ENCODE assay signal across 8 cellular contexts in genomic region chr5:88883059-88883565, GRCh38. TPM values are rescaled to one million over a fixed set of nuclear protein-coding genes. Genes with fewer than 3 reads are reported as not detected.
DNase-seq lines count a peak whose midpoint lies in the region; ATAC-seq and TF ChIP-seq lines count a peak whose summit lies in the region.

MEF2C (minus strand) TSS chr5:88883184; CDS start chr5:88823788, 59,396 bp downstream.

- peak in 1 of 3 donors; percentile 6 for DNase-seq in CD4-positive, CD25-positive, alpha-beta regulatory T cell
- DNase-seq in RPMI8226 (peak; percentile 91), caudate nucleus (lab: John Stamatoyannopoulos, UW) (peak in 57 of 61 donors; percentile 9 to 92 (median 68)), iPS-NIHi7 (ENCODE audit: extremely low spot score) (peak; percentile 58), sigmoid colon (peak; percentile 88)
- DNase-seq in stimulated activated CD4-positive, alpha-beta T cell treated with anti-CD3 and anti-CD28 coated beads, Interleukin-4, amount 100 ng/mL, for 1 hour = no peak

- TF ChIP-seq EP300 in sigmoid colon (IDR thresholded peaks at IDR 0.05) = no peak

- H3K27ac ChIP-seq in CD4-positive, CD25-positive, alpha-beta regulatory T cell (ENCODE audit: insufficient read depth, low read length, poor library complexity, severe bottlenecking) = no peak within 1 kb of the TSS
- H3K27ac ChIP-seq in HUES64 (ENCODE audit: low read depth, low read length) = no peak within 1 kb of the TSS
- H3K27ac ChIP-seq in caudate nucleus (ENCODE audit: low read depth, low read length) = peak within 1 kb of the TSS; percentile 83
- peak within 1 kb of the TSS; percentile 87 to 93 (median 88) for H3K27ac ChIP-seq in sigmoid colon

- H3K27me3 ChIP-seq in CD4-positive, CD25-positive, alpha-beta regulatory T cell (ENCODE audit: control insufficient read depth, insufficient read depth, low read length) = peaks cover 25% of the 10 kb centered on the region
- H3K27me3 ChIP-seq in HUES64 (ENCODE audit: insufficient read depth, low read length) = peaks cover 78% of the 10 kb centered on the region
- H3K27me3 ChIP-seq in sigmoid colon = no peaks in the 10 kb centered on the region

- peak; percentile 26 to 39 for ATAC-seq in CD4-positive, CD25-positive, alpha-beta regulatory T cell (ENCODE audit: low read depth in 2 of 2)
- ATAC-seq in GM19324 (IDR thresholded peaks at IDR 0.05; ENCODE audit: low FRiP score, unreplicated experiment) = peak; percentile 37

- peak; percentile 38 to 80 for TF ChIP-seq POLR2A in sigmoid colon (IDR thresholded peaks at IDR 0.05)

- peaks cover 0 to 21% (median 16%) of the 10 kb centered on the region in 4 donors for H3K4me1 Mint-ChIP-seq in CD4-positive, CD25-positive, alpha-beta regulatory T cell

- H3K27ac Mint-ChIP-seq in CD4-positive, CD25-positive, alpha-beta regulatory T cell = no peak within 1 kb of the TSS

- no peak for TF ChIP-seq CTCF in sigmoid colon (IDR thresholded peaks at IDR 0.05)

- peaks cover 14% of the 10 kb centered on the region for H3K4me1 ChIP-seq in CD4-positive, CD25-positive, alpha-beta regulatory T cell (ENCODE audit: control insufficient read depth, insufficient read depth, low read length, poor library complexity, severe bottlenecking)
- peaks cover 8% of the 10 kb centered on the region for H3K4me1 ChIP-seq in HUES64 (ENCODE audit: insufficient read depth, low read length)
- peaks cover 0 to 67% (median 43%) of the 10 kb centered on the region in 4 donors for H3K4me1 ChIP-seq in sigmoid colon

- H3K9ac ChIP-seq in HUES64 (ENCODE audit: low read depth, low read length) = peak within 1 kb of the TSS; percentile 61

- no peaks in the 10 kb centered on the region for H3K9me3 ChIP-seq in CD4-positive, CD25-positive, alpha-beta regulatory T cell (ENCODE audit: control insufficient read depth in 2 of 2, low read length in 2 of 2)
- H3K9me3 ChIP-seq in HUES64 (ENCODE audit: insufficient read depth, low read depth, low read length) (no peaks in the 10 kb centered on the region), sigmoid colon (no peaks in the 10 kb centered on the region)

- H3K36me3 ChIP-seq in CD4-positive, CD25-positive, alpha-beta regulatory T cell (ENCODE audit: control insufficient read depth, insufficient read depth, low read length) = no peaks in the 10 kb centered on the region
- H3K36me3 ChIP-seq in HUES64 (ENCODE audit: insufficient read depth, low read length) (no peaks in the 10 kb centered on the region), sigmoid colon (no peaks in the 10 kb centered on the region)

- peak within 1 kb of the TSS; percentile 35 for H3K4me3 ChIP-seq in CD4-positive, CD25-positive, alpha-beta regulatory T cell (ENCODE audit: low read depth, low read length)
- H3K4me3 ChIP-seq in HUES64 (ENCODE audit: low read length) (peak within 1 kb of the TSS; percentile 72), sigmoid colon (peak within 1 kb of the TSS; percentile 57 to 65 (median 60))

- intact Hi-C loops in sigmoid colon (cut with DNase I) = loop anchor here (2.0 to 10.0 kb wide), 3 partner anchors 46 to 1642 kb away; partner anchors contain the start of gene LYSMD3

- H3K36me3 Mint-ChIP-seq in CD4-positive, CD25-positive, alpha-beta regulatory T cell = no peaks in the 10 kb centered on the region

- peak within 1 kb of the TSS; percentile 71 to 89 (median 82) for H3K4me3 Mint-ChIP-seq in CD4-positive, CD25-positive, alpha-beta regulatory T cell

- H3K9me3 Mint-ChIP-seq in CD4-positive, CD25-positive, alpha-beta regulatory T cell = peaks cover 0 to 1% (median 0%) of the 10 kb centered on the region in 7 donors

- under 1% methylated on average over 39 of the region's 41 CpGs for WGBS in HUES64
- WGBS in sigmoid colon, 2 donors = 0% methylated on average over 41 of the region's 41 CpGs

- peaks cover 63% of the 10 kb centered on the region for H3K27me3 Mint-ChIP-seq in CD4-positive, CD25-positive, alpha-beta regulatory T cell

RNA-seq across cellular contexts. Expression of gene MEF2C, which starts in this region (rescaled TPM):
- 1.6 TPM for total RNA-seq in CD4-positive, CD25-positive, alpha-beta regulatory T cell
- polyA plus RNA-seq in CD4-positive, CD25-positive, alpha-beta regulatory T cell = 1 to 10 TPM in 1 of 4 donors, under 1 TPM in 1, not detected in 2; 0.38 to 1.7 TPM
- 1.4 TPM for polyA plus RNA-seq in HUES64 (2013, experiment 1 of 2)
- 3.0 TPM for polyA plus RNA-seq in HUES64 (2013, experiment 2 of 2)
- 10 to 100 TPM; 32.1 to 51.4 (median 40.2) TPM for total RNA-seq in sigmoid colon
- polyA plus RNA-seq in sigmoid colon = 10 to 100 TPM in 1 of 3 donors, 1 to 10 TPM in 2; 2.8 to 14.9 (median 9.0) TPM

Comparison
In these comparisons a context has a peak if more than half of its experiments do, and no peak if none do; other contexts are left out.
1. RNA of gene MEF2C (total RNA-seq): 32.1 to 51.4 TPM in sigmoid colon; 1.6 TPM in CD4-positive, CD25-positive, alpha-beta regulatory T cell (single experiment); every median in the first group is over 10 times any median in the second.
2. H3K27ac ChIP-seq: peak in caudate nucleus (single experiment) and sigmoid colon (4 of 4); none in CD4-positive, CD25-positive, alpha-beta regulatory T cell (single experiment) and HUES64 (single experiment).
3. Peak in every context shown above with its lines, with median percentiles within 50 percentile points of each other: H3K4me3 ChIP-seq.